Comparison of ENCODE assay signal across 8 cellular contexts in genomic region chr11:15101072-15101701, GRCh38.
A peak's percentile ranks its signal among the peaks of the same experiment; 100 is the strongest.
DNase-seq lines count a peak whose midpoint lies in the region; TF ChIP-seq lines count a peak whose summit lies in the region.

No MANE protein-coding gene starts in this region.

- peak; percentile 94 for TF ChIP-seq CTCF in HFF-Myc (IDR thresholded peaks at IDR 0.05; ENCODE audit: low read depth, low read length, missing control alignments)

- H3K4me3 ChIP-seq in HFF-Myc (replicated peaks; ENCODE audit: low read depth, low read length): no peak overlapping the region

- DNase-seq in SIG-M5 treated with dmso at 0.1 percent for 504 hours (lab: John Stamatoyannopoulos, UW; ENCODE audit: unreplicated experiment) (peak; percentile 51), SIG-M5 (lab: John Stamatoyannopoulos, UW) (no peak), HFF-Myc (ENCODE audit: extremely low read depth, low read depth) (no peak), NCI-H1048 (lab: John Stamatoyannopoulos, UW) (peak; percentile 45), T-helper 9 cell (peak; percentile 17), brain pericyte (ENCODE audit: low read depth, low spot score) (peak; percentile 34), iris pigment epithelial cell (ENCODE audit: low read depth) (peak; percentile 72)
- DNase-seq in stimulated activated CD4-positive, alpha-beta T cell treated with anti-CD3 and anti-CD28 coated beads, Interleukin-15, amount 100 ng/mL, for 48 hours (ENCODE audit: low read depth in 2 of 2): peak; percentile 15 to 17

Comparison
In these comparisons a context has a peak if more than half of its experiments do, and no peak if none do; other contexts are left out.
1. DNase-seq: peak in SIG-M5 treated with dmso at 0.1 percent for 504 hours (single experiment), NCI-H1048 (single experiment), T-helper 9 cell (single experiment), brain pericyte (single experiment), iris pigment epithelial cell (single experiment) and stimulated activated CD4-positive, alpha-beta T cell treated with anti-CD3 and anti-CD28 coated beads, Interleukin-15, amount 100 ng/mL, for 48 hours (2 of 2); none in SIG-M5 (single experiment) and HFF-Myc (single experiment).